ENCODE assay signal across 2 cellular contexts in the genomic region with DNA sequence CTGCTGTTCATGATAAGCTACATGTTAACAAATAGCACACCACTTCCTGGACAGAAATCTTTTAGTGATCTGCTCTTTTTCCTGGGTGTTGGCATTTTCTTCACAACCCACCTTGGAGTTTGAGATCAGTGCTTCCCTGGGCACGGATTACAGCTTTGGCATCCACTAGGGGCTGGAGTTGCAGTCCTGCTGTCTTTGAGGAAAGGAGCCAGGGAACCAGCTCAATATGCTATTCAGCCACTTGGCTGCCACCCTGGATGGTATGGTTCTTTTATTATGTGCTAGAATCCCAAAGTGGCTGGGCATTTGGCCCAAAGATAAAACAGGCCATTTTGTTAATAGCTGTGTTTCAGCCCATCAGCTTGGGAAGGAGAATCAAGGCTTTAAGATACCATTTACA.
TF ChIP-seq lines count a peak whose summit lies in the region.

No MANE protein-coding gene starts in this region.

TF ChIP-seq in SK-N-SH, 30 proteins besides CTCF, POLR2A, EP300 and RAD21 (continued from another document):
- TF ChIP-seq RCOR1 (IDR thresholded peaks at IDR 0.05; ENCODE audit: low read length) (no peak), GATA2 (CRISPR knock-in tag; IDR thresholded peaks at IDR 0.05) (no peak)
TF ChIP-seq in SK-N-SH: peak in this region for 0.

TF ChIP-seq in SK-N-SH treated with all-trans-retinoic acid at 6 μM for 48 hours, 23 proteins besides CTCF, POLR2A, EP300 and RAD21 (continued from another document):
- TF ChIP-seq, protein P1, sequence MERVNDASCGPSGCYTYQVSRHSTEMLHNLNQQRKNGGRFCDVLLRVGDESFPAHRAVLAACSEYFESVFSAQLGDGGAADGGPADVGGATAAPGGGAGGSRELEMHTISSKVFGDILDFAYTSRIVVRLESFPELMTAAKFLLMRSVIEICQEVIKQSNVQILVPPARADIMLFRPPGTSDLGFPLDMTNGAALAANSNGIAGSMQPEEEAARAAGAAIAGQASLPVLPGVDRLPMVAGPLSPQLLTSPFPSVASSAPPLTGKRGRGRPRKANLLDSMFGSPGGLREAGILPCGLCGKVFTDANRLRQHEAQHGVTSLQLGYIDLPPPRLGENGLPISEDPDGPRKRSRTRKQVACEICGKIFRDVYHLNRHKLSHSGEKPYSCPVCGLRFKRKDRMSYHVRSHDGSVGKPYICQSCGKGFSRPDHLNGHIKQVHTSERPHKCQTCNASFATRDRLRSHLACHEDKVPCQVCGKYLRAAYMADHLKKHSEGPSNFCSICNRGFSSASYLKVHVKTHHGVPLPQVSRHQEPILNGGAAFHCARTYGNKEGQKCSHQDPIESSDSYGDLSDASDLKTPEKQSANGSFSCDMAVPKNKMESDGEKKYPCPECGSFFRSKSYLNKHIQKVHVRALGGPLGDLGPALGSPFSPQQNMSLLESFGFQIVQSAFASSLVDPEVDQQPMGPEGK (CRISPR knock-in tag; IDR thresholded peaks at IDR 0.05; ENCODE audit: borderline replicate concordance): no peak
- no peak for TF ChIP-seq BACH2 (CRISPR knock-in tag; IDR thresholded peaks at IDR 0.05; ENCODE audit: borderline replicate concordance)
- TF ChIP-seq ZFP3 (CRISPR knock-in tag; IDR thresholded peaks at IDR 0.05): no peak
- TF ChIP-seq ZNF70 (CRISPR knock-in tag; IDR thresholded peaks at IDR 0.05): no peak
